Comparison of ENCODE assay signal across 7 cellular contexts in the genomic region with DNA sequence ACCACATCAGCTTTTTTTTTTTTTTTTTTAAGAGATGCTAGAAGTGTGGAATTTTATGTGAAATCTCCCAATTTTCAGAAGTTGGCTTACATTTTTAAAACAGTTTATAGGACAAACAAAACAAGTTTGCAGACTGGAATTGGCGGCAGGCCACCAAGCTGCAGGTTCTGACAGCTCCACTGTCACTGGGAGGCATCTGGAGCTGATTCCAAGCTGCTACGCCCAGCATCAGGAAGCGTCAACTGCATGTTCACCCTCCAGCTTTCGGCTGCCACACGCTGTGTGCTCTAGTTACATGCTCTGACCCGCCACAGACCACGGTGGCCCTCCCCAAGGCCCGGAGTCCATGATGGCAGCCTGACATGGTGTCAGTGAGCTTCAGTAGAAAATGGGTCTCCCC. TPM values are rescaled to one million over a fixed set of nuclear protein-coding genes. Genes with fewer than 3 reads are reported as not detected.
DNase-seq lines count a peak whose midpoint lies in the region; ATAC-seq and TF ChIP-seq lines count a peak whose summit lies in the region.
"Not testable (repeated sequence)": the region's sequence is repeated elsewhere in the genome, so short reads cannot be mapped to it uniquely, and the experiment has no call there.

No MANE protein-coding gene starts in this region.

- peak; percentile 51; the same call in 1 of the 3 replicates for ATAC-seq in RWPE2 (ENCODE audit: low read depth)
- ATAC-seq in esophagus mucosa: peak; percentile 83

- intact Hi-C loops in lower leg skin (cut with DNase I; ENCODE audit: low total_unique reads); stomach (cut with DNase I; ENCODE audit: low total_unique reads): not testable (repeated sequence)

- not testable (repeated sequence) for DNase-seq in HFFc6; RWPE2 (ENCODE audit: low spot score)
- DNase-seq in NCI-H2171 treated with DMSO at 0.1 percent for 48 hours (lab: John Stamatoyannopoulos, UW): peak; percentile 83
- peak; percentile 36 for DNase-seq in endodermal cell
- DNase-seq in lower leg skin (ENCODE audit: low spot score in 2 of 2): peak; percentile 52 to 88
- DNase-seq in stomach: peak; percentile 17

- 97 to 100% methylated on average over 1 to 8 of the region's 8 CpGs for WGBS in endodermal cell (ENCODE audit: insufficient coverage in 1 of 2, insufficient read length in 1 of 2), 2 experiments
- 35 to 56% methylated on average over 8 of the region's 8 CpGs for WGBS in lower leg skin, 2 donors
- WGBS in stomach, 5 donors: 87 to 94% (median 91%) methylated on average over 4 to 8 of the region's 8 CpGs

- not testable (repeated sequence) for H3K9me3 ChIP-seq in RWPE2 (ENCODE audit: severe bottlenecking); endodermal cell (ENCODE audit: control insufficient read depth, low read length); stomach

- not testable (repeated sequence) for H3K27ac Mint-ChIP-seq in HFFc6, endodermal cell

- TF ChIP-seq POLR2A in lower leg skin (IDR thresholded peaks at IDR 0.05); stomach (IDR thresholded peaks at IDR 0.05): not testable (repeated sequence)

- H3K27me3 ChIP-seq in RWPE2 (ENCODE audit: insufficient read depth, poor library complexity, severe bottlenecking); endodermal cell (ENCODE audit: control insufficient read depth, insufficient read depth, low read length, poor library complexity, severe bottlenecking); stomach: not testable (repeated sequence)

- peaks cover 23% of the 10 kb centered on the region for H3K27me3 Mint-ChIP-seq in HFFc6 (ENCODE audit: insufficient read depth)
- H3K27me3 Mint-ChIP-seq in endodermal cell (ENCODE audit: insufficient read depth): not testable (repeated sequence)

- TF ChIP-seq EP300 in stomach (IDR thresholded peaks at IDR 0.05): not testable (repeated sequence)

- not testable (repeated sequence) for TF ChIP-seq CTCF in HFFc6 (IDR thresholded peaks at IDR 0.05); RWPE2 (IDR thresholded peaks at IDR 0.05; ENCODE audit: poor library complexity, severe bottlenecking); endodermal cell (conservative IDR thresholded peaks at IDR 0.05); lower leg skin (IDR thresholded peaks at IDR 0.05); stomach (IDR thresholded peaks at IDR 0.05)

- not testable (repeated sequence) for H3K9ac ChIP-seq in endodermal cell (ENCODE audit: extremely low read depth, low read length, poor library complexity, severe bottlenecking)

- H3K4me1 Mint-ChIP-seq in HFFc6 (ENCODE audit: low read depth): peaks cover 13% of the 10 kb centered on the region
- H3K4me1 Mint-ChIP-seq in endodermal cell: not testable (repeated sequence)

- H3K36me3 ChIP-seq in RWPE2 (ENCODE audit: low read depth); endodermal cell (ENCODE audit: control insufficient read depth, insufficient read depth, low read length); stomach: not testable (repeated sequence)

- not testable (repeated sequence) for H3K4me3 ChIP-seq in RWPE2 (ENCODE audit: severe bottlenecking); endodermal cell (ENCODE audit: low read length); lower leg skin (ENCODE audit: low read depth, poor library complexity, severe bottlenecking); stomach

- not testable (repeated sequence) for H3K27ac ChIP-seq in RWPE2 (ENCODE audit: poor library complexity, severe bottlenecking); endodermal cell (ENCODE audit: low read depth, low read length); stomach

- not testable (repeated sequence) for H3K36me3 Mint-ChIP-seq in HFFc6 (ENCODE audit: low read depth); endodermal cell (ENCODE audit: low read depth)

- not testable (repeated sequence) for H3K4me1 ChIP-seq in RWPE2 (ENCODE audit: insufficient read depth, poor library complexity, severe bottlenecking); endodermal cell (ENCODE audit: control insufficient read depth, insufficient read depth, low read length)
- peaks cover 0 to 25% (median 12%) of the 10 kb centered on the region in 4 donors for H3K4me1 ChIP-seq in stomach

- 0 out of 2 replicates have a peak overlapping the region, but pooled peaks have one; percentile 9 for H3K4me3 Mint-ChIP-seq in HFFc6
- H3K4me3 Mint-ChIP-seq in endodermal cell: not testable (repeated sequence)

- not testable (repeated sequence) for H3K9me3 Mint-ChIP-seq in HFFc6, endodermal cell

RNA-seq across cellular contexts. Expression of gene RHOT1, which starts 26.8 kb away (rescaled TPM):
- 10 to 100 TPM; 20.8 to 26.8 (median 23.6) TPM for total RNA-seq in HFFc6 (2021; fragmentation: NEBNext Ultra II Directional; extraction: Animal tissue kit (Norgen Biotek cat#: 25700))
- total RNA-seq in endodermal cell (10 to 100 TPM; 30.0 to 35.7 TPM), esophagus mucosa (16.2 TPM), lower leg skin (10 to 100 TPM; 60.8 to 97.6 (median 72.7) TPM), stomach (100 to 1,000 TPM in 1 of 5 donors, 10 to 100 TPM in 3, 1 to 10 TPM in 1; 7.0 to 219 (median 80.0) TPM)
- polyA plus RNA-seq in endodermal cell (2013, experiment 1 of 2): 47.5 TPM
- 44.7 TPM for polyA plus RNA-seq in endodermal cell (2013, experiment 2 of 2)
- polyA plus RNA-seq in stomach: 10 to 100 TPM; 28.0 to 41.5 (median 32.5) TPM
